23 cellular contexts compared by ENCODE assay signal in the genomic region with DNA sequence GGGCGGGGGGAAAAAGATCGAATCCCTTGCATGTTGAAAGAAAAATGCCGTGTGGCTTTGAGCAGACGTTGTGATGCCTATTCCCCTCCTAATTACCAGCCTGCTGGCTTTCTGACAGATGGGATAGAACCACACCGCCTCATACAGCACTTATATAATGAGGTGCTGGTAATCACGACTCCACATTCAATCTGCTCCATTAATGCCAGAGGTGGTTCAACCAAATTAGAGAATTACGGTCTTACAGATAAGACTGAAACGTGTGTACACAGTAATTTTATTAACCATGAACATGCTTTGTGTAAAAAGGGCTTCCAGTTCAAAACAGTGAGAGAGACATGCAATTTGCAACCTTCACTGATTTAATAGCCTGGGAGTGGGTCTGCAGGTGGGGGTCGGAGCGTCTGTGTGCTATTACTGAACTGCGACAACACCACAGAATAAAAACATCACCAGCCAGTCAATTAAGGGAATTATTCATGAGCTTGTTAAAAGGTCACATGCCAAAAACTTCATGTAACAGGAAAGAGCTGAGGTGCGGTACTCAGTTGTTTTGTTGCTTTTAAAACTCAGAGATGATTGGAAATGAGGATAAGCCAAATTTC.
A peak's percentile ranks its signal among the peaks of the same experiment; 100 is the strongest.
DNase-seq lines count a peak whose midpoint lies in the region; ATAC-seq, FAIRE-seq and TF ChIP-seq lines count a peak whose summit lies in the region.
"Had no signal": no experiment of that assay in that cellular context is flagged by ENCODE, and none has a peak within 500 bp of the region (broad histone marks: within the 10 kb centered on the region; RNA-seq: fewer than 3 reads in every experiment).

No MANE protein-coding gene starts in this region.

- H3K4me3 ChIP-seq in bronchial epithelial cell (ENCODE audit: low read depth, low read length): no peak overlapping the region
- H3K4me3 ChIP-seq: A549, coronary artery, GM12878, MG63, uterus had no signal

- DNase-seq in D721Med (ENCODE audit: insufficient read length, low spot score) (peak; percentile 40), NCI-H1436 (lab: John Stamatoyannopoulos, UW) (peak; percentile 73), NCI-H524 treated with DMSO at 0.1 percent for 48 hours (lab: John Stamatoyannopoulos, UW) (peak; percentile 91), bronchial epithelial cell (ENCODE audit: low read depth) (no peak)
- no peak for DNase-seq in activated CD4-positive, alpha-beta T cell treated with anti-CD3 and anti-CD28 coated beads, Interleukin-2, amount 50 U/mL, for 1 hour
- DNase-seq: activated CD4-positive, alpha-beta T cell treated with anti-CD3 and anti-CD28 coated beads for 48 hours; activated naive CD8-positive, alpha-beta T cell treated with anti-CD3 and anti-CD28 coated beads, Interleukin-2, amount 10 ng/mL, durations not matched to agents 7 days and 5 days; brain microvascular endothelial cell; Calu3; MG63; natural killer cell; SW 1271; uterus had no signal

- peak; percentile 92 for FAIRE-seq in D721Med (lab: Jason Lieb, UNC)
- peak; percentile 73 for FAIRE-seq in bronchial epithelial cell (lab: Jason Lieb, UNC)
- FAIRE-seq: A549, GM12878, GM19239, H1 had no signal

- no peaks in the 10 kb centered on the region for H3K36me3 ChIP-seq in bronchial epithelial cell (ENCODE audit: control insufficient read depth, insufficient read depth, low read length)
- H3K36me3 ChIP-seq: brain microvascular endothelial cell, MG63, uterus had no signal

- no peaks in the 10 kb centered on the region for H3K27me3 ChIP-seq in bronchial epithelial cell (ENCODE audit: control insufficient read depth, insufficient read depth, low read length)
- H3K27me3 ChIP-seq: brain microvascular endothelial cell, MG63, uterus had no signal

- TF ChIP-seq CTCF in D721Med (IDR thresholded peaks at IDR 0.05; ENCODE audit: insufficient read depth, missing control alignments) (no peak), bronchial epithelial cell (IDR thresholded peaks at IDR 0.05; ENCODE audit: insufficient read depth, low read length, severe bottlenecking) (no peak)

- ATAC-seq in GM19023 (IDR thresholded peaks at IDR 0.05; ENCODE audit: unreplicated experiment) (no peak), HG03280 (IDR thresholded peaks at IDR 0.05; ENCODE audit: unreplicated experiment) (no peak), GM21529 (IDR thresholded peaks at IDR 0.05; ENCODE audit: unreplicated experiment) (no peak)
- ATAC-seq: A549, GM12878, left lobe of liver, natural killer cell, sciatic nerve had no signal

Comparison
In these comparisons a context has a peak if more than half of its experiments do, and no peak if none do; other contexts are left out.
1. DNase-seq: peak in D721Med (single experiment), NCI-H1436 (single experiment) and NCI-H524 treated with DMSO at 0.1 percent for 48 hours (single experiment); none in bronchial epithelial cell (single experiment) and activated CD4-positive, alpha-beta T cell treated with anti-CD3 and anti-CD28 coated beads, Interleukin-2, amount 50 U/mL, for 1 hour (single experiment).